Comparison of ENCODE assay signal across 9 cellular contexts in the genomic region with DNA sequence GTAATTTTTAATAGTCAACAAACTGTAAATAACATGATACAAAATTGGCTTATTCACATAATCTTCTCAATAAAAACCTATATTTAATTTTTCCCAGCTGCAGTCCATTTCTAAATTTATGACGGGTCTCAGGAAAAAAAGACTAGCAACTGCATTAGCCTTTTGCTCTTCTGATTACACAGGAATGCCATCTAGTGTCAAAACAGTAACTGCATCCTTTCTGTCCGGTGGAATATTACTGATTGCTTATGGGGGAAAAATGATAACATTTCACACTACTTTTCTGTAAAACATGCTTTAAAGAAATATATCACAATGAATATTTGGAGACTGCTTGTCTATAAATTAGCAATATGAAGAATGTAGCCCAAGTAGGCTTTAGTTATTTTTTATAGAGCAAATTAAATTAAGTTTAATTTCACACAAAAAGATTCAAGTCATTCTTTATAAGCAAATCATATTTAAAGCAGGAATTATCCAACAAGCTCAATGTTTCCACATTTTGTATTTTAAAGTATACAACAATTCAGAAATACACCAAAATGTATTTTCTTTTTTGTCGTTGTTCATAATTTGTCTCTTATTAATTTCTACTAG.
DNase-seq lines count a peak whose midpoint lies in the region; ATAC-seq and TF ChIP-seq lines count a peak whose summit lies in the region.
"Had no signal": no experiment of that assay in that cellular context is flagged by ENCODE, and none has a peak within 500 bp of the region (broad histone marks: within the 10 kb centered on the region; RNA-seq: fewer than 3 reads in every experiment).

No MANE protein-coding gene starts in this region.

- H3K4me2 ChIP-seq in KMS-11: no peak overlapping the region

- H3K27me3 ChIP-seq in BE2C (no peaks in the 10 kb centered on the region), KMS-11 (ENCODE audit: insufficient read depth, low read depth) (no peaks in the 10 kb centered on the region)
- H3K27me3 ChIP-seq: SJCRH30 had no signal

- no peak for DNase-seq in BE2C
- DNase-seq in SHP77 treated with DMSO at 0.1 percent for 48 hours (lab: John Stamatoyannopoulos, UW): peak; percentile 51
- DNase-seq in iPS-NIHi7 (ENCODE audit: extremely low spot score): peak; percentile 6
- no peak for DNase-seq in cerebellar nuclear complex (lab: John Stamatoyannopoulos, UW)
- no peak for DNase-seq in activated CD4-positive, alpha-beta T cell treated with anti-CD3 and anti-CD28 coated beads, Interleukin-2, amount 50 U/mL, for 1 hour

- H3K4me1 ChIP-seq in BE2C: no peaks in the 10 kb centered on the region; the same call in 1 of the 2 replicates
- no peaks in the 10 kb centered on the region for H3K4me1 ChIP-seq in KMS-11 (ENCODE audit: low read depth, poor library complexity, severe bottlenecking)
- H3K4me1 ChIP-seq: SJCRH30 had no signal

- H3K4me3 ChIP-seq in BE2C (ENCODE audit: low read depth, low read length) (no peak overlapping the region), KMS-11 (IDR thresholded peaks at IDR 0.05; ENCODE audit: insufficient read depth, low read depth, low read length) (no peak overlapping the region)
- H3K4me3 ChIP-seq: SJCRH30 had no signal

- H2AFZ ChIP-seq in KMS-11 (ENCODE audit: low read depth): no peak overlapping the region

- no peaks in the 10 kb centered on the region for H3K79me2 ChIP-seq in KMS-11 (ENCODE audit: insufficient read depth, low read depth)

- H3K27ac ChIP-seq in KMS-11: no peak overlapping the region
- H3K27ac ChIP-seq: SJCRH30 had no signal

- ATAC-seq in HG03469 (IDR thresholded peaks at IDR 0.05; ENCODE audit: unreplicated experiment) (no peak), HG02759 (IDR thresholded peaks at IDR 0.05; ENCODE audit: unreplicated experiment) (no peak)

- no peaks in the 10 kb centered on the region for H4K20me1 ChIP-seq in KMS-11 (ENCODE audit: insufficient read depth)

- H3K9me3 ChIP-seq in BE2C: no peaks in the 10 kb centered on the region
- H3K9me3 ChIP-seq: SJCRH30 had no signal

- no peaks in the 10 kb centered on the region for H3K36me3 ChIP-seq in BE2C
- no peaks in the 10 kb centered on the region for H3K36me3 ChIP-seq in KMS-11 (ENCODE audit: insufficient read depth)
- H3K36me3 ChIP-seq: SJCRH30 had no signal

- TF ChIP-seq CTCF in BE2C (IDR thresholded peaks at IDR 0.05; ENCODE audit: low read depth, low read length) (peak; percentile 87), KMS-11 (conservative IDR thresholded peaks at IDR 0.05; ENCODE audit: low read depth, low read length) (peak; percentile 76)

- no peak overlapping the region for H3K9ac ChIP-seq in KMS-11

Comparison
In these comparisons a context has a peak if more than half of its experiments do, and no peak if none do; other contexts are left out.
1. DNase-seq: peak in SHP77 treated with DMSO at 0.1 percent for 48 hours (single experiment) and iPS-NIHi7 (single experiment); none in BE2C (single experiment), cerebellar nuclear complex (0 of 2) and activated CD4-positive, alpha-beta T cell treated with anti-CD3 and anti-CD28 coated beads, Interleukin-2, amount 50 U/mL, for 1 hour (single experiment).